ENCODE assay signal across 1 cellular context in the genomic region with DNA sequence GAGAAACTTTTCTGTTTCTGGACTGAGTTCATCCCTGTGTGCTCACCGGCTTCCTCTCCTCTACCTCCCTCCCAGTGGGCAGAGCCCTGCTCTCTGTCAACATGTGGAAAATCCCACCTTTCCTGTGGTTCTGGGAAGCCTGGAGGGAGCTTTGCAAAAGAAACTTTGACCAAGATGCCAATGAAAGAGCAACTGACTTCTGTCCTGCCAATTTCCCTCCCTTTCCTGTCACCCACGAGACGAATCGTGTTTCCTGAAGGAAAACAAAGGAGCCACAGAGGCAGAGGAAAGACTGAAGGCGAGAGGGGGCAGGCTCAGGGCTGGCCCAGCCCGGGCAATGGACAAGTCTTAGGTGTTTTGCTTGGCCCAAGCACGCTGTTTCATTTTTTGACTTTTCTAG.
A peak's percentile ranks its signal among the peaks of the same experiment; 100 is the strongest.
TF ChIP-seq lines count a peak whose summit lies in the region.

No MANE protein-coding gene starts in this region.

TF ChIP-seq in endothelial cell of umbilical vein, 7 proteins besides CTCF, POLR2A, EP300 and RAD21:
- TF ChIP-seq JUN (IDR thresholded peaks at IDR 0.05; ENCODE audit: borderline replicate concordance, insufficient read depth, insufficient read length, low read depth) (no peak), FOS (IDR thresholded peaks at IDR 0.05; ENCODE audit: borderline replicate concordance, insufficient read depth, low read length) (no peak), MYC (IDR thresholded peaks at IDR 0.05; ENCODE audit: low read depth, low read length) (no peak), GATA2 (IDR thresholded peaks at IDR 0.05; ENCODE audit: insufficient read depth, insufficient read length, low read depth, low read length) (no peak), POLR2AphosphoS5 (IDR thresholded peaks at IDR 0.05; ENCODE audit: insufficient read depth, low read depth, low read length) (no peak), EZH2 (IDR thresholded peaks at IDR 0.05; ENCODE audit: borderline replicate concordance, low read depth, low read length, severe bottlenecking) (no peak)
- TF ChIP-seq, protein P1, sequence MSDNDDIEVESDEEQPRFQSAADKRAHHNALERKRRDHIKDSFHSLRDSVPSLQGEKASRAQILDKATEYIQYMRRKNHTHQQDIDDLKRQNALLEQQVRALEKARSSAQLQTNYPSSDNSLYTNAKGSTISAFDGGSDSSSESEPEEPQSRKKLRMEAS (IDR thresholded peaks at IDR 0.05; ENCODE audit: insufficient read depth, insufficient read length) = peak; percentile 18
